In the genomic region with DNA sequence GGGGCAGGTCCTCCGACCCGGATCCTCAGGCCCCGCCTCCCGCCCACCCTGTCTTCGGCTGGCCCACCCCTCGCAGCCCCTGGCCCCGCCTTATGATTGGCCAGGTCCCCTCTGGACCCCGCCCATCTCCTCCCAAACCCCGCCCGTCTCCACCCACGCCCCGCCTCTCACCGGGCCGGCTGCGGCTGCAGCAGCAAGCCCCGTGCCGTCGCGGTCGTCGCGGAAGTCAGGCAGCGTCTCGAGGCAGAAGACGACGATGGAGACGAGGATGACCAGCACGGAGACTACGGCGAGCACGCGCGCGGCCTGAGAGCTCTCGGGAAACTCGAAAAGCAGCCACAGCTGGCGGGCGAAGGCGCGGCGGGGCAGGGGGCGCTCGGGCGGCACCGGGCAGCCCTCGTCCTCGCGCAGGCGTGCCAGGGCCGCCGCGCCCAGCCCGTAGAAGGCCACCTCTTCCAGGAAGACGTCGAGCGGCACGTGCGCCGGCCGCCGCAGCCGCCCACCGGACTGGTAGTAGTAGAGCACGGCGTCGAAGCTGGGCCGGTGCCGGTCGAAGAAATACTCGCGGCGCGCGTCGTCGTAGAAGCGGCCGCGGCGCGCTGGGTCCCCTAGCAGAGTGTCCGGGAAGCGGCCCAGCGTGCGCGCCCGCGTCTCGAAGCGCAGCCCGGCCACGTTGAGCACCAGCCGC, we compare ENCODE assay signal across 14 cellular contexts. TPM values are rescaled to one million over a fixed set of nuclear protein-coding genes. Genes with fewer than 3 reads are reported as not detected.
DNase-seq lines count a peak whose midpoint lies in the region; ATAC-seq and TF ChIP-seq lines count a peak whose summit lies in the region.
"Had no signal": no experiment of that assay in that cellular context is flagged by ENCODE, and none has a peak within 500 bp of the region (broad histone marks: within the 10 kb centered on the region; RNA-seq: fewer than 3 reads in every experiment).

No MANE protein-coding gene starts in this region.

- no peaks in the 10 kb centered on the region for H3K36me3 ChIP-seq in ES-I3 (ENCODE audit: insufficient read depth, low read length)
- H3K36me3 ChIP-seq in uterus, result no peaks in the 10 kb centered on the region
- H3K36me3 ChIP-seq: esophagus squamous epithelium, lower lobe of right lung, Peyer's patch, right atrium auricular region had no signal

- DNase-seq in AG04449 (ENCODE audit: low read depth, low spot score) (no peak), left colon (peak in 1 of 2 donors; percentile 20), uterus (no peak), foreskin melanocyte (no peak)
- DNase-seq in activated CD8-positive, alpha-beta T cell treated with anti-CD3 and anti-CD28 coated beads for 36 hours, result peak; percentile 31
- no peak for DNase-seq in central memory CD4-positive, alpha-beta T cell
- DNase-seq in activated CD4-positive, CD25-positive, alpha-beta regulatory T cell (lab: John Stamatoyannopoulos, UW), result no peak
- DNase-seq: amniotic stem cell, esophagus squamous epithelium, lower lobe of right lung, NCI-H1417 treated with DMSO at 0.1 percent for 48 hours, Peyer's patch had no signal

- no peak overlapping the region for H3K27ac ChIP-seq in uterus
- H3K27ac ChIP-seq: esophagus squamous epithelium, lower lobe of right lung, Peyer's patch had no signal

- POLR2A ChIA-PET in AG04449 (lab: Yijun Ruan, JAX), result interaction anchor here (1.4 kb wide), 1 partner anchor 79 kb away, joined by 5 read pairs; a partner anchor contains a TSS
- POLR2A ChIA-PET in activated CD8-positive, alpha-beta T cell treated with anti-CD3 and anti-CD28 coated beads for 36 hours (lab: Charles Lee), result interaction anchor here (0.5 kb wide), 1 partner anchor 404 kb away, joined by 3 read pairs; no protein-coding TSS in a partner anchor

- H3K4me3 ChIP-seq in AG04449 (ENCODE audit: low read depth, low read length), result peak overlapping the region; percentile 12; the same call in 1 of the 2 replicates
- no peak overlapping the region for H3K4me3 ChIP-seq in uterus
- H3K4me3 ChIP-seq: lower lobe of right lung had no signal

- CTCF ChIA-PET in AG04449 (lab: Yijun Ruan, JAX), result interaction anchor here (1.1 to 3.0 kb wide), 4 partner anchors 72 to 136 kb away, joined by 5 to 30 read pairs (median 10); a partner anchor contains a TSS
- CTCF ChIA-PET in activated CD8-positive, alpha-beta T cell treated with anti-CD3 and anti-CD28 coated beads for 36 hours (lab: Charles Lee), result no interaction called here

- H3K27me3 Mint-ChIP-seq in activated CD8-positive, alpha-beta T cell treated with anti-CD3 and anti-CD28 coated beads for 36 hours, result peaks cover 63% of the 10 kb centered on the region

- peak overlapping the region; percentile 36 for H3K9ac ChIP-seq in ES-I3 (ENCODE audit: low read depth, low read length)

- H3K27ac Mint-ChIP-seq in activated CD8-positive, alpha-beta T cell treated with anti-CD3 and anti-CD28 coated beads for 36 hours, result no peak overlapping the region

- ATAC-seq in activated CD8-positive, alpha-beta T cell treated with anti-CD3 and anti-CD28 coated beads for 36 hours, result no peak
- peak; percentile 39 for ATAC-seq in left colon
- ATAC-seq: lower lobe of right lung had no signal

- H3K9me3 Mint-ChIP-seq in activated CD8-positive, alpha-beta T cell treated with anti-CD3 and anti-CD28 coated beads for 36 hours, result no peaks in the 10 kb centered on the region

- H3K27me3 ChIP-seq in uterus, result peaks cover 14 to 26% of the 10 kb centered on the region in 2 donors

- intact Hi-C loops in activated CD8-positive, alpha-beta T cell treated with anti-CD3 and anti-CD28 coated beads for 36 hours (cut with micrococcal nuclease), result no loop called here
- intact Hi-C loops in left colon (cut with DNase I, micrococcal nuclease), result no loop called here
- intact Hi-C loops in uterus (cut with DNase I; ENCODE audit: low total_unique reads), result no loop called here

- peaks cover 7% of the 10 kb centered on the region for H3K4me1 Mint-ChIP-seq in activated CD8-positive, alpha-beta T cell treated with anti-CD3 and anti-CD28 coated beads for 36 hours (ENCODE audit: low read depth)

- H3K9me3 ChIP-seq in ES-I3 (ENCODE audit: control insufficient read depth, insufficient read depth, low read length) (no peaks in the 10 kb centered on the region), uterus (no peaks in the 10 kb centered on the region)
- H3K9me3 ChIP-seq: esophagus squamous epithelium, lower lobe of right lung, Peyer's patch, right atrium auricular region had no signal

- H3K4me3 Mint-ChIP-seq in activated CD8-positive, alpha-beta T cell treated with anti-CD3 and anti-CD28 coated beads for 36 hours, result no peak overlapping the region

- H3K36me3 Mint-ChIP-seq in activated CD8-positive, alpha-beta T cell treated with anti-CD3 and anti-CD28 coated beads for 36 hours (ENCODE audit: low read depth), result peaks cover 2% of the 10 kb centered on the region

- H3K4me1 ChIP-seq in ES-I3 (ENCODE audit: insufficient read depth, low read length) (no peaks in the 10 kb centered on the region; the same call in 1 of the 2 replicates), uterus (peaks cover 0 to 10% of the 10 kb centered on the region in 2 donors)
- H3K4me1 ChIP-seq: lower lobe of right lung had no signal

- TF ChIP-seq CTCF in AG04449 (IDR thresholded peaks at IDR 0.05; ENCODE audit: insufficient read depth, low read length, missing control alignments), result no peak
- no peak for TF ChIP-seq CTCF in activated CD8-positive, alpha-beta T cell treated with anti-CD3 and anti-CD28 coated beads for 36 hours (IDR thresholded peaks at IDR 0.05)
- no peak for TF ChIP-seq CTCF in uterus (IDR thresholded peaks at IDR 0.05)

- TF ChIP-seq POLR2A in uterus (IDR thresholded peaks at IDR 0.05), result no peak

RNA-seq across cellular contexts. Expression of a gene that starts 0.5 kb away (rescaled TPM):
- total RNA-seq in activated CD8-positive, alpha-beta T cell treated with anti-CD3 and anti-CD28 coated beads for 36 hours, result not detected
- total RNA-seq in left colon (not detected), uterus (not detected)
- total RNA-seq: esophagus squamous epithelium, lower lobe of right lung, Peyer's patch had no signal

RNA-seq across cellular contexts. Expression of a gene that starts 7.4 kb away (rescaled TPM):
- total RNA-seq in activated CD8-positive, alpha-beta T cell treated with anti-CD3 and anti-CD28 coated beads for 36 hours, result not detected
- total RNA-seq in left colon (not detected), uterus (1 to 10 TPM in 1 of 4 donors, under 1 TPM in 1, not detected in 2; 0.64 to 2.2 TPM)
- total RNA-seq: Peyer's patch, right atrium auricular region had no signal

RNA-seq across cellular contexts. Expression of a gene that starts 13.2 kb away (rescaled TPM):
- 100 to 1,000 TPM; 187 to 188 TPM for total RNA-seq in activated CD8-positive, alpha-beta T cell treated with anti-CD3 and anti-CD28 coated beads for 36 hours
- total RNA-seq in left colon (100 to 1,000 TPM; 138 to 143 TPM), uterus (100 to 1,000 TPM; 196 to 462 (median 289) TPM)

RNA-seq across cellular contexts. Expression of a gene that starts 14.5 kb away (rescaled TPM):
- total RNA-seq in activated CD8-positive, alpha-beta T cell treated with anti-CD3 and anti-CD28 coated beads for 36 hours, result not detected
- total RNA-seq in left colon (not detected), uterus (not detected)
- total RNA-seq: Peyer's patch, right atrium auricular region had no signal

RNA-seq across cellular contexts. Expression of a gene that starts 23.1 kb away (rescaled TPM):
- total RNA-seq in activated CD8-positive, alpha-beta T cell treated with anti-CD3 and anti-CD28 coated beads for 36 hours, result not detected
- total RNA-seq in left colon (not detected), uterus (not detected)
- total RNA-seq: esophagus squamous epithelium, lower lobe of right lung, Peyer's patch, right atrium auricular region had no signal
